ENCODE assay signal across 1 cellular context in genomic region chr2:210476194-210477128, GRCh38.
TF ChIP-seq lines count a peak whose summit lies in the region.

Gene LANCL1, minus strand, starts transcription at chr2:210476759. Its CDS starts 363 bp downstream, at chr2:210476396.

TF ChIP-seq in HepG2, 621 proteins besides CTCF, POLR2A, EP300 and RAD21 (continued from another document and continues in another):
- peak; percentile 84; the same call in 1 of the 2 replicates for TF ChIP-seq GLI4 (CRISPR knock-in tag; IDR thresholded peaks at IDR 0.05; ENCODE audit: borderline replicate concordance)
- no peak for TF ChIP-seq ZBTB33 (CRISPR knock-in tag; IDR thresholded peaks at IDR 0.05)
- peak; percentile 59 for TF ChIP-seq ETV5 (CRISPR knock-in tag; IDR thresholded peaks at IDR 0.05; ENCODE audit: borderline replicate concordance)
- no peak for TF ChIP-seq SIX1 (CRISPR knock-in tag; IDR thresholded peaks at IDR 0.05; ENCODE audit: borderline replicate concordance)
- TF ChIP-seq FUBP1 (CRISPR knock-in tag; IDR thresholded peaks at IDR 0.05; ENCODE audit: borderline replicate concordance) = peak; percentile 60; the same call in 1 of the 2 replicates
- TF ChIP-seq ZBTB26 (CRISPR knock-in tag; IDR thresholded peaks at IDR 0.05; ENCODE audit: borderline replicate concordance) = peak; percentile 83
- no peak for TF ChIP-seq NBN (conservative IDR thresholded peaks at IDR 0.05)
- no peak for TF ChIP-seq MAFG (CRISPR knock-in tag; IDR thresholded peaks at IDR 0.05)
- TF ChIP-seq ELK4 (CRISPR knock-in tag; IDR thresholded peaks at IDR 0.05; ENCODE audit: borderline replicate concordance) = peak; percentile 56; the same call in 1 of the 2 replicates
- peak; percentile 72; the same call in 1 of the 2 replicates for TF ChIP-seq HMGXB3 (CRISPR knock-in tag; IDR thresholded peaks at IDR 0.05; ENCODE audit: borderline replicate concordance)
- peak; percentile 90 for TF ChIP-seq ZSCAN31 (CRISPR knock-in tag; IDR thresholded peaks at IDR 0.05; ENCODE audit: low read depth)
- TF ChIP-seq NCOA2 (CRISPR knock-in tag; IDR thresholded peaks at IDR 0.05) = peak; percentile 45; the same call in 1 of the 2 replicates
- 0 out of 2 replicates have a peak, but pooled peaks have one; percentile 37 for TF ChIP-seq RELA (CRISPR knock-in tag; IDR thresholded peaks at IDR 0.05)
- peak; percentile 90; the same call in 1 of the 2 replicates for TF ChIP-seq ZNF816 (CRISPR knock-in tag; IDR thresholded peaks at IDR 0.05; ENCODE audit: borderline replicate concordance)
- 0 out of 2 replicates have a peak, but pooled peaks have one; percentile 21 for TF ChIP-seq ZKSCAN8 (CRISPR knock-in tag; IDR thresholded peaks at IDR 0.05; ENCODE audit: borderline replicate concordance)
- TF ChIP-seq AHR (CRISPR knock-in tag; IDR thresholded peaks at IDR 0.05) = peak; percentile 73; the same call in 1 of the 2 replicates
- no peak for TF ChIP-seq ZFAT (CRISPR knock-in tag; conservative IDR thresholded peaks at IDR 0.05)
- TF ChIP-seq SNAPC2 (CRISPR knock-in tag; IDR thresholded peaks at IDR 0.05) = no peak
- no peak for TF ChIP-seq ZNF678 (CRISPR knock-in tag; IDR thresholded peaks at IDR 0.05)
- 0 out of 2 replicates have a peak, but pooled peaks have one; percentile 28 for TF ChIP-seq MEIS1 (CRISPR knock-in tag; IDR thresholded peaks at IDR 0.05; ENCODE audit: borderline replicate concordance)
- TF ChIP-seq ZNF567 (CRISPR knock-in tag; IDR thresholded peaks at IDR 0.05; ENCODE audit: borderline replicate concordance) = no peak
- TF ChIP-seq ZBTB39 (CRISPR knock-in tag; IDR thresholded peaks at IDR 0.05) = no peak
- 0 out of 2 replicates have a peak, but pooled peaks have one; percentile 83 for TF ChIP-seq NR1H2 (CRISPR knock-in tag; IDR thresholded peaks at IDR 0.05; ENCODE audit: borderline replicate concordance, low read depth)
- peak; percentile 81; the same call in 1 of the 2 replicates for TF ChIP-seq ZZZ3 (CRISPR knock-in tag; IDR thresholded peaks at IDR 0.05; ENCODE audit: borderline replicate concordance)
- 0 out of 2 replicates have a peak, but pooled peaks have one; percentile 52 for TF ChIP-seq SIN3B (IDR thresholded peaks at IDR 0.05; ENCODE audit: low read length)
- TF ChIP-seq ESRRA (CRISPR knock-in tag; IDR thresholded peaks at IDR 0.05; ENCODE audit: low read depth) = peak; percentile 48; the same call in 1 of the 2 replicates
- TF ChIP-seq ZNF350 (CRISPR knock-in tag; IDR thresholded peaks at IDR 0.05; ENCODE audit: borderline replicate concordance, low read depth) = peak; percentile 91; the same call in 1 of the 2 replicates
- TF ChIP-seq RARA (CRISPR knock-in tag; IDR thresholded peaks at IDR 0.05) = peak; percentile 23; the same call in 1 of the 2 replicates
- TF ChIP-seq THRA (CRISPR knock-in tag; IDR thresholded peaks at IDR 0.05; ENCODE audit: borderline replicate concordance) = peak; percentile 65; the same call in 1 of the 2 replicates
- no peak for TF ChIP-seq ZFP36 (IDR thresholded peaks at IDR 0.05; ENCODE audit: borderline replicate concordance, low read depth, low read length, partially characterized antibody)
- TF ChIP-seq ZNF883 (CRISPR knock-in tag; IDR thresholded peaks at IDR 0.05; ENCODE audit: not compliant biosample characterization) = peak; percentile 87
- no peak for TF ChIP-seq GRHL1 (CRISPR knock-in tag; conservative IDR thresholded peaks at IDR 0.05)
- TF ChIP-seq ARID5B (CRISPR knock-in tag; IDR thresholded peaks at IDR 0.05) = peak; percentile 66
- 0 out of 2 replicates have a peak, but pooled peaks have one; percentile 79 for TF ChIP-seq ZNF75D (CRISPR knock-in tag; IDR thresholded peaks at IDR 0.05; ENCODE audit: borderline replicate concordance)
- no peak for TF ChIP-seq HOXA9 (CRISPR knock-in tag; IDR thresholded peaks at IDR 0.05; ENCODE audit: borderline replicate concordance)
- TF ChIP-seq REPIN1 (CRISPR knock-in tag; IDR thresholded peaks at IDR 0.05; ENCODE audit: borderline replicate concordance, low read depth) = peak; percentile 80; the same call in 1 of the 2 replicates
- peak; percentile 47; the same call in 1 of the 2 replicates for TF ChIP-seq FOSL2 (CRISPR knock-in tag; IDR thresholded peaks at IDR 0.05)
